Comparison of ENCODE assay signal across 17 cellular contexts in the genomic region with DNA sequence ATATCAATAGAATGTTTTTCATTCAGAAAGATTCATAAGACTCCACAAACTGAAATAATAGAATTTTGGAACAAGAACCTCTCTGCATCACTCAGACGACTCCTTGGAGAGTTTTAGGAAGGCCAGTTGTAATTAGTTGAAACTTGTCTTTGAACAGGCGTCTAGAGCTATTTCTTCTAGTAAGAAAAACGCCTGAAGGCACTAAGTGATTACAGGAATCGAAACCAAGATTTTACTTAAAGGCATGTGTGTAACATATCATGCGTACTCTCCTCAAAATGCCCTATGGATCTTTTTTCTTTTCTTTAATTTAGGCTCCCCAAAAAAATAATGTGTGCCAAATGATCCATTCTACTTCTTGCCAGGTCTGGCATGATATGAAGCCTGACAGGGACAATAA.
DNase-seq lines count a peak whose midpoint lies in the region; ATAC-seq and TF ChIP-seq lines count a peak whose summit lies in the region.
"Had no signal": no experiment of that assay in that cellular context is flagged by ENCODE, and none has a peak within 500 bp of the region (broad histone marks: within the 10 kb centered on the region; RNA-seq: fewer than 3 reads in every experiment).

No MANE protein-coding gene starts in this region.

- H3K4me1 Mint-ChIP-seq in mesothelial cell of epicardium: peaks cover 41% of the 10 kb centered on the region
- H3K4me1 Mint-ChIP-seq in activated naive CD4-positive, alpha-beta T cell treated with anti-CD3 and anti-CD28 coated beads, Interleukin-2, amount 10 ng/mL, durations not matched to agents 7 days and 5 days: no peaks in the 10 kb centered on the region
- no peaks in the 10 kb centered on the region for H3K4me1 Mint-ChIP-seq in activated T-cell treated with anti-CD3 and anti-CD28 coated beads, Interleukin-2, amount 50 U/mL, for 24 hours (ENCODE audit: low read depth)

- no peaks in the 10 kb centered on the region for H3K27me3 Mint-ChIP-seq in mesothelial cell of epicardium (ENCODE audit: low read depth)
- H3K27me3 Mint-ChIP-seq in activated naive CD4-positive, alpha-beta T cell treated with anti-CD3 and anti-CD28 coated beads, Interleukin-2, amount 10 ng/mL, durations not matched to agents 7 days and 5 days: no peaks in the 10 kb centered on the region
- H3K27me3 Mint-ChIP-seq in activated T-cell treated with anti-CD3 and anti-CD28 coated beads, Interleukin-2, amount 50 U/mL, for 24 hours: no peaks in the 10 kb centered on the region

- CTCF ChIA-PET in activated naive CD4-positive, alpha-beta T cell treated with anti-CD3 and anti-CD28 coated beads, Interleukin-2, amount 10 ng/mL, durations not matched to agents 7 days and 5 days (lab: Charles Lee): no interaction called here

- H3K9me3 Mint-ChIP-seq in mesothelial cell of epicardium: peaks cover 8% of the 10 kb centered on the region
- H3K9me3 Mint-ChIP-seq in activated naive CD4-positive, alpha-beta T cell treated with anti-CD3 and anti-CD28 coated beads, Interleukin-2, amount 10 ng/mL, durations not matched to agents 7 days and 5 days: no peaks in the 10 kb centered on the region
- H3K9me3 Mint-ChIP-seq in activated T-cell treated with anti-CD3 and anti-CD28 coated beads, Interleukin-2, amount 50 U/mL, for 24 hours: no peaks in the 10 kb centered on the region

- H3K27ac Mint-ChIP-seq in mesothelial cell of epicardium: peak overlapping the region; percentile 19
- no peak overlapping the region for H3K27ac Mint-ChIP-seq in activated naive CD4-positive, alpha-beta T cell treated with anti-CD3 and anti-CD28 coated beads, Interleukin-2, amount 10 ng/mL, durations not matched to agents 7 days and 5 days
- no peak overlapping the region for H3K27ac Mint-ChIP-seq in activated T-cell treated with anti-CD3 and anti-CD28 coated beads, Interleukin-2, amount 50 U/mL, for 24 hours

- H3K36me3 Mint-ChIP-seq in mesothelial cell of epicardium: no peaks in the 10 kb centered on the region
- H3K36me3 Mint-ChIP-seq in activated naive CD4-positive, alpha-beta T cell treated with anti-CD3 and anti-CD28 coated beads, Interleukin-2, amount 10 ng/mL, durations not matched to agents 7 days and 5 days: no peaks in the 10 kb centered on the region
- no peaks in the 10 kb centered on the region for H3K36me3 Mint-ChIP-seq in activated T-cell treated with anti-CD3 and anti-CD28 coated beads, Interleukin-2, amount 50 U/mL, for 24 hours (ENCODE audit: low read depth)

- DNase-seq in mesothelial cell of epicardium (ENCODE audit: low spot score in 2 of 2, unreplicated experiment in 2 of 2) (no peak), NCI-H146 treated with DMSO at 0.1 percent for 48 hours (lab: John Stamatoyannopoulos, UW; ENCODE audit: unreplicated experiment) (no peak)
- no peak for DNase-seq in activated naive CD4-positive, alpha-beta T cell treated with anti-CD3 and anti-CD28 coated beads, Interleukin-2, amount 10 ng/mL, durations not matched to agents 7 days and 5 days
- DNase-seq in effector CD4-positive, alpha-beta T cell: no peak
- no peak for DNase-seq in activated T-cell treated with anti-CD3 and anti-CD28 coated beads, Interleukin-2, amount 50 U/mL, for 24 hours
- DNase-seq: activated CD4-positive, alpha-beta T cell treated with anti-CD3 and anti-CD28 coated beads, Interleukin-2, amount 50 U/mL, for 4 hours; activated T-cell treated with anti-CD3 and anti-CD28 coated beads, Interleukin-2, amount 50 U/mL, for 48 hours; DMS 273 treated with DMSO at 0.1 percent for 48 hours; hippocampal formation; NCI-H1436; nucleus accumbens; PC-3; stimulated activated CD4-positive, alpha-beta T cell treated with anti-CD3 and anti-CD28 coated beads, Interleukin-2, amount 100 ng/mL, for 24 hours had no signal

- no peak overlapping the region for H3K4me3 Mint-ChIP-seq in mesothelial cell of epicardium
- no peak overlapping the region for H3K4me3 Mint-ChIP-seq in activated naive CD4-positive, alpha-beta T cell treated with anti-CD3 and anti-CD28 coated beads, Interleukin-2, amount 10 ng/mL, durations not matched to agents 7 days and 5 days
- no peak overlapping the region for H3K4me3 Mint-ChIP-seq in activated T-cell treated with anti-CD3 and anti-CD28 coated beads, Interleukin-2, amount 50 U/mL, for 24 hours

- ATAC-seq in GM19351 (IDR thresholded peaks at IDR 0.05; ENCODE audit: unreplicated experiment) (peak; percentile 41), HG02759 (IDR thresholded peaks at IDR 0.05; ENCODE audit: unreplicated experiment) (peak; percentile 34), HG03565 (IDR thresholded peaks at IDR 0.05; ENCODE audit: unreplicated experiment) (peak; percentile 38)
- ATAC-seq: PC-3, sciatic nerve had no signal

- no peak for TF ChIP-seq CTCF in mesothelial cell of epicardium (IDR thresholded peaks at IDR 0.05; ENCODE audit: unreplicated experiment)
